11 cellular contexts compared by ENCODE assay signal in genomic region chr15:41502787-41503668, GRCh38. TPM values are rescaled to one million over a fixed set of nuclear protein-coding genes. Genes with fewer than 3 reads are reported as not detected.
DNase-seq lines count a peak whose midpoint lies in the region; ATAC-seq and TF ChIP-seq lines count a peak whose summit lies in the region.
"Had no signal": no experiment of that assay in that cellular context is flagged by ENCODE, and none has a peak within 500 bp of the region (broad histone marks: within the 10 kb centered on the region; RNA-seq: fewer than 3 reads in every experiment).

No MANE protein-coding gene starts in this region.

- 26 to 38% methylated on average over 53 to 55 of the region's 55 CpGs for WGBS in heart right ventricle, 2 donors
- 31% methylated on average over 44 to 55 of the region's 55 CpGs for WGBS in aorta, 2 donors

- POLR2A ChIA-PET in activated CD8-positive, alpha-beta T cell treated with anti-CD3 and anti-CD28 coated beads, Interleukin-2, amount 10 ng/mL, durations not matched to agents 7 days and 5 days (lab: Charles Lee): no interaction called here

- H3K4me1 Mint-ChIP-seq in activated CD8-positive, alpha-beta T cell treated with anti-CD3 and anti-CD28 coated beads, Interleukin-2, amount 10 ng/mL, durations not matched to agents 7 days and 5 days (ENCODE audit: low read depth): peaks cover 32% of the 10 kb centered on the region

- H3K9me3 Mint-ChIP-seq in activated CD8-positive, alpha-beta T cell treated with anti-CD3 and anti-CD28 coated beads, Interleukin-2, amount 10 ng/mL, durations not matched to agents 7 days and 5 days (ENCODE audit: insufficient read depth): no peaks in the 10 kb centered on the region

- intact Hi-C loops in heart right ventricle (cut with DNase I): no loop called here
- intact Hi-C loops in Right ventricle myocardium superior (cut with DNase I): no loop called here
- intact Hi-C loops in left lung (cut with DNase I): no loop called here
- intact Hi-C loops in upper lobe of right lung (cut with DNase I): no loop called here
- intact Hi-C loops in aorta (cut with DNase I): no loop called here

- peaks cover 9 to 25% (median 20%) of the 10 kb centered on the region in 9 donors for H3K4me1 ChIP-seq in heart right ventricle
- peaks cover 21 to 28% of the 10 kb centered on the region in 2 donors for H3K4me1 ChIP-seq in left lung
- peaks cover 25% of the 10 kb centered on the region for H3K4me1 ChIP-seq in upper lobe of right lung
- H3K4me1 ChIP-seq in aorta (ENCODE audit: control insufficient read depth in 1 of 2, insufficient read depth in 2 of 2, low read length in 2 of 2): no peaks in the 10 kb centered on the region
- H3K4me1 ChIP-seq: testis had no signal

- CTCF ChIA-PET in activated CD8-positive, alpha-beta T cell treated with anti-CD3 and anti-CD28 coated beads, Interleukin-2, amount 10 ng/mL, durations not matched to agents 7 days and 5 days (lab: Charles Lee): interaction anchor here (1.0 to 1.2 kb wide), 2 partner anchors 10 to 36 kb away, joined by 4 to 6 read pairs; partner anchors contain the start of gene ITPKA

- H3K27ac ChIP-seq in heart right ventricle (no peak overlapping the region), left lung (no peak overlapping the region), upper lobe of right lung (no peak overlapping the region), aorta (ENCODE audit: low read depth in 1 of 2, low read length in 2 of 2) (no peak overlapping the region)
- H3K27ac ChIP-seq: testis had no signal

- DNase-seq in heart right ventricle: no peak
- no peak for DNase-seq in Right ventricle myocardium superior
- no peak for DNase-seq in activated CD8-positive, alpha-beta T cell treated with anti-CD3 and anti-CD28 coated beads, Interleukin-2, amount 10 ng/mL, durations not matched to agents 7 days and 5 days
- no peak for DNase-seq in left lung
- no peak for DNase-seq in upper lobe of right lung
- no peak for DNase-seq in aorta
- DNase-seq: NCI-H1092 treated with DMSO at 0.1 percent for 48 hours, testis had no signal

- no peak for TF ChIP-seq CTCF in heart right ventricle (IDR thresholded peaks at IDR 0.05)
- no peak for TF ChIP-seq CTCF in left lung (IDR thresholded peaks at IDR 0.05)
- TF ChIP-seq CTCF in upper lobe of right lung (IDR thresholded peaks at IDR 0.05): no peak

- ATAC-seq in heart right ventricle (no peak), Right ventricle myocardium superior (ENCODE audit: poor library complexity) (no peak), left lung (peak; percentile 21), upper lobe of right lung (peak; percentile 21), aorta (ENCODE audit: low FRiP score) (no peak), HG02571 (IDR thresholded peaks at IDR 0.05; ENCODE audit: unreplicated experiment) (no peak), HG03045 (IDR thresholded peaks at IDR 0.05; ENCODE audit: unreplicated experiment) (no peak)
- peak; percentile 35 for ATAC-seq in activated CD8-positive, alpha-beta T cell treated with anti-CD3 and anti-CD28 coated beads, Interleukin-2, amount 10 ng/mL, durations not matched to agents 7 days and 5 days
- ATAC-seq: Right ventricle myocardium inferior had no signal

- H3K9me3 ChIP-seq in heart right ventricle (no peaks in the 10 kb centered on the region), left lung (no peaks in the 10 kb centered on the region), upper lobe of right lung (no peaks in the 10 kb centered on the region), aorta (ENCODE audit: control insufficient read depth, low read length) (no peaks in the 10 kb centered on the region)
- H3K9me3 ChIP-seq: testis had no signal

- no peaks in the 10 kb centered on the region for H3K36me3 ChIP-seq in heart right ventricle
- no peaks in the 10 kb centered on the region for H3K36me3 ChIP-seq in left lung
- H3K36me3 ChIP-seq in upper lobe of right lung: no peaks in the 10 kb centered on the region
- no peaks in the 10 kb centered on the region for H3K36me3 ChIP-seq in aorta (ENCODE audit: control insufficient read depth in 1 of 2, insufficient read depth in 2 of 2, low read length in 1 of 2)

- H3K4me3 ChIP-seq in heart right ventricle (peak overlapping the region in 6 of 10 donors; percentile 14 to 40 (median 26)), left lung (peak overlapping the region in 1 of 2 donors; percentile 30), upper lobe of right lung (peak overlapping the region; percentile 29), aorta (ENCODE audit: low read length in 2 of 2) (no peak overlapping the region)

- peak overlapping the region; percentile 55 for H3K4me3 Mint-ChIP-seq in activated CD8-positive, alpha-beta T cell treated with anti-CD3 and anti-CD28 coated beads, Interleukin-2, amount 10 ng/mL, durations not matched to agents 7 days and 5 days

- H3K27ac Mint-ChIP-seq in activated CD8-positive, alpha-beta T cell treated with anti-CD3 and anti-CD28 coated beads, Interleukin-2, amount 10 ng/mL, durations not matched to agents 7 days and 5 days: no peak overlapping the region

- no peaks in the 10 kb centered on the region for H3K36me3 Mint-ChIP-seq in activated CD8-positive, alpha-beta T cell treated with anti-CD3 and anti-CD28 coated beads, Interleukin-2, amount 10 ng/mL, durations not matched to agents 7 days and 5 days (ENCODE audit: low read depth)

- H3K27me3 Mint-ChIP-seq in activated CD8-positive, alpha-beta T cell treated with anti-CD3 and anti-CD28 coated beads, Interleukin-2, amount 10 ng/mL, durations not matched to agents 7 days and 5 days (ENCODE audit: low read depth): peaks cover 62% of the 10 kb centered on the region

- H3K27me3 ChIP-seq in heart right ventricle (peaks cover 21 to 64% (median 58%) of the 10 kb centered on the region in 7 donors), left lung (peaks cover 37 to 70% of the 10 kb centered on the region in 2 donors), upper lobe of right lung (peaks cover 57% of the 10 kb centered on the region), aorta (ENCODE audit: control insufficient read depth in 1 of 2, insufficient read depth in 2 of 2, low read length in 1 of 2) (no peaks in the 10 kb centered on the region)
- H3K27me3 ChIP-seq: testis had no signal

RNA-seq across cellular contexts. Expression of gene ITPKA, which starts 9.4 kb away (rescaled TPM):
- total RNA-seq in heart right ventricle (1 to 10 TPM in 6 of 10 donors, under 1 TPM in 4; 0.55 to 6.8 (median 1.5) TPM), Right ventricle myocardium superior (2.6 TPM), left lung (1 to 10 TPM in 1 of 2 donors, under 1 TPM in 1; 0.47 to 1.7 TPM), upper lobe of right lung (0.67 TPM), aorta (under 1 TPM; 0.29 to 0.33 TPM)
- polyA plus RNA-seq in heart right ventricle (1 to 10 TPM; 1.7 to 4.4 TPM), aorta (1 to 10 TPM in 1 of 2 donors, under 1 TPM in 1; 0.43 to 8.1 TPM)
- total RNA-seq in activated CD8-positive, alpha-beta T cell treated with anti-CD3 and anti-CD28 coated beads, Interleukin-2, amount 10 ng/mL, durations not matched to agents 7 days and 5 days: under 1 TPM; 0.24 to 0.29 TPM

RNA-seq across cellular contexts. Expression of gene LTK, which starts 10.6 kb away (rescaled TPM):
- total RNA-seq in heart right ventricle: 1 to 10 TPM in 2 of 10 donors, under 1 TPM in 8; 0.11 to 1.6 (median 0.49) TPM
- polyA plus RNA-seq in heart right ventricle: under 1 TPM; 0.28 to 0.95 TPM
- total RNA-seq in Right ventricle myocardium superior: 1.1 TPM
- total RNA-seq in activated CD8-positive, alpha-beta T cell treated with anti-CD3 and anti-CD28 coated beads, Interleukin-2, amount 10 ng/mL, durations not matched to agents 7 days and 5 days: under 1 TPM; 0.21 TPM
- 1 to 10 TPM; 1.6 to 1.8 TPM for total RNA-seq in left lung
- 15.1 TPM for total RNA-seq in upper lobe of right lung
- 1 to 10 TPM in 1 of 2 donors, under 1 TPM in 1; 0.19 to 1.1 TPM for total RNA-seq in aorta
- 1 to 10 TPM in 1 of 2 donors, under 1 TPM in 1; 0.38 to 1.9 TPM for polyA plus RNA-seq in aorta

RNA-seq across cellular contexts. Expression of gene RPAP1, which starts 41.0 kb away (rescaled TPM):
- total RNA-seq in heart right ventricle: 10 to 100 TPM; 17.6 to 27.9 (median 24.6) TPM
- polyA plus RNA-seq in heart right ventricle: 10 to 100 TPM in 1 of 2 donors, 1 to 10 TPM in 1; 9.7 to 16.0 TPM
- total RNA-seq in Right ventricle myocardium superior: 26.4 TPM
- total RNA-seq in activated CD8-positive, alpha-beta T cell treated with anti-CD3 and anti-CD28 coated beads, Interleukin-2, amount 10 ng/mL, durations not matched to agents 7 days and 5 days: 10 to 100 TPM; 38.1 to 41.6 TPM
- total RNA-seq in left lung: 10 to 100 TPM; 30.4 to 32.8 TPM
- total RNA-seq in upper lobe of right lung: 24.9 TPM
- 10 to 100 TPM; 19.9 to 27.5 TPM for total RNA-seq in aorta
- polyA plus RNA-seq in aorta: 1 to 10 TPM; 7.5 to 8.6 TPM

RNA-seq across cellular contexts. Expression of gene TYRO3, which starts 56.0 kb away (rescaled TPM):
- 1 to 10 TPM; 1.2 to 6.3 (median 3.2) TPM for total RNA-seq in heart right ventricle
- 1 to 10 TPM; 2.7 to 9.6 TPM for polyA plus RNA-seq in heart right ventricle
- total RNA-seq in Right ventricle myocardium superior: 4.3 TPM
- under 1 TPM; 0.29 to 0.71 TPM for total RNA-seq in activated CD8-positive, alpha-beta T cell treated with anti-CD3 and anti-CD28 coated beads, Interleukin-2, amount 10 ng/mL, durations not matched to agents 7 days and 5 days
- 10 to 100 TPM; 11.2 to 11.9 TPM for total RNA-seq in left lung
- 22.6 TPM for total RNA-seq in upper lobe of right lung
- total RNA-seq in aorta: 1 to 10 TPM; 6.0 to 9.8 TPM
- polyA plus RNA-seq in aorta: 1 to 10 TPM; 3.4 to 4.5 TPM

Comparison
In these comparisons a context has a peak if more than half of its experiments do, and no peak if none do; other contexts are left out.
1. ATAC-seq: peak in activated CD8-positive, alpha-beta T cell treated with anti-CD3 and anti-CD28 coated beads, Interleukin-2, amount 10 ng/mL, durations not matched to agents 7 days and 5 days (single experiment), left lung (single experiment) and upper lobe of right lung (single experiment); none in heart right ventricle (0 of 8), Right ventricle myocardium superior (single experiment), aorta (single experiment), HG02571 (single experiment) and HG03045 (single experiment).
2. H3K4me3 ChIP-seq: peak in heart right ventricle (6 of 10) and upper lobe of right lung (single experiment); none in aorta (0 of 2).